8 cellular contexts compared by ENCODE assay signal in genomic region chr2:35410431-35411061, GRCh38.
DNase-seq lines count a peak whose midpoint lies in the region; ATAC-seq and TF ChIP-seq lines count a peak whose summit lies in the region.

No MANE protein-coding gene starts in this region.

- DNase-seq in COLO829 (ENCODE audit: low spot score) (peak; percentile 40), PC-3 (peak; percentile 56), astrocyte of the cerebellum (ENCODE audit: low read depth) (peak; percentile 28), iPS-NIHi7 (ENCODE audit: extremely low spot score) (peak; percentile 60), NCI-H2227 treated with DMSO at 0.1 percent for 48 hours (lab: John Stamatoyannopoulos, UW) (no peak)
- DNase-seq in stimulated activated CD4-positive, alpha-beta T cell treated with anti-CD3 and anti-CD28 coated beads, Interleukin-4, amount 100 ng/mL, for 1 hour = peak; percentile 33

- H3K4me1 ChIP-seq in PC-3 (ENCODE audit: insufficient read depth, low read length) = no peaks in the 10 kb centered on the region

- H3K36me3 ChIP-seq in PC-3 (ENCODE audit: low read depth, low read length) = no peaks in the 10 kb centered on the region

- TF ChIP-seq CTCF in PC-3 (conservative IDR thresholded peaks at IDR 0.05; ENCODE audit: low read depth, low read length) (peak; percentile 91), astrocyte of the cerebellum (IDR thresholded peaks at IDR 0.05; ENCODE audit: low read depth, low read length, missing control alignments) (peak; percentile 94)

- no peak overlapping the region for H3K4me2 ChIP-seq in PC-3 (ENCODE audit: low read length)

- H2AFZ ChIP-seq in PC-3 (ENCODE audit: low read length) = no peak overlapping the region

- H3K9me2 ChIP-seq in PC-3 (replicated peaks; ENCODE audit: low read length) = no peaks in the 10 kb centered on the region

- no peak overlapping the region for H3K27ac ChIP-seq in PC-3 (ENCODE audit: low read length)

- in situ Hi-C loops in astrocyte of the cerebellum (cut with HindIII; ENCODE audit: low sequenced_read_pairs) = no loop called here

- CTCF ChIA-PET in PC-3 (lab: Charles Lee) = interaction anchor here (0.7 kb wide), 1 partner anchor 1736 kb away, joined by 3 read pairs; no protein-coding TSS in a partner anchor

- intact Hi-C loops in PC-3 (cut with micrococcal nuclease) = loop anchor here (5.0 kb wide), 1 partner anchor 1738 kb away; no protein-coding TSS in a partner anchor

- no peaks in the 10 kb centered on the region for H4K20me1 ChIP-seq in PC-3 (ENCODE audit: low read length)

- no peaks in the 10 kb centered on the region for H3F3A ChIP-seq in PC-3 (ENCODE audit: low read length, unreplicated experiment)

- H3K79me2 ChIP-seq in PC-3 (ENCODE audit: low read length) = no peaks in the 10 kb centered on the region

- no TSS peak for BruUV-seq in PC-3 (replicated peaks; lab: Mats Ljungman, UMichigan)

- ATAC-seq in GM18868 (IDR thresholded peaks at IDR 0.05; ENCODE audit: unreplicated experiment) (peak; percentile 87), HG03175 (IDR thresholded peaks at IDR 0.05; ENCODE audit: unreplicated experiment) (peak; percentile 81), PC-3 (no peak)

- POLR2A ChIA-PET in PC-3 (lab: Charles Lee; ENCODE audit: unreplicated experiment) = no interaction called here

- no peaks in the 10 kb centered on the region for H3K9me3 ChIP-seq in PC-3 (ENCODE audit: low read length)

- H3K9ac ChIP-seq in PC-3 (ENCODE audit: low read length) = no peak overlapping the region

- no peaks in the 10 kb centered on the region for H3K27me3 ChIP-seq in PC-3 (ENCODE audit: low read length)

- H3K4me3 ChIP-seq in PC-3 (ENCODE audit: low read length) = no peak overlapping the region
- H3K4me3 ChIP-seq in astrocyte of the cerebellum (ENCODE audit: low read depth, low read length) = no peak overlapping the region
